ENCODE assay signal across 8 cellular contexts in genomic region chr20:37007898-37008649, GRCh38. TPM values are rescaled to one million over a fixed set of nuclear protein-coding genes. Genes with fewer than 3 reads are reported as not detected.
DNase-seq lines count a peak whose midpoint lies in the region; ATAC-seq and TF ChIP-seq lines count a peak whose summit lies in the region.

No MANE protein-coding gene starts in this region.

- peaks cover 27% of the 10 kb centered on the region for H3K4me1 ChIP-seq in OCI-LY3 (ENCODE audit: low read length)

- no peaks in the 10 kb centered on the region for H3K9me3 ChIP-seq in OCI-LY3 (ENCODE audit: insufficient read depth, low read length)

- H3K9ac ChIP-seq in OCI-LY3 (ENCODE audit: low read length): no peak overlapping the region

- H3K27ac ChIP-seq in OCI-LY3 (ENCODE audit: low read length): peak overlapping the region; percentile 25

- 0 out of 2 replicates have a peak, but pooled peaks cover 7% of the 10 kb centered on the region for H4K20me1 ChIP-seq in OCI-LY3 (ENCODE audit: insufficient read depth, low read length)

- H3K9me3 Mint-ChIP-seq in effector memory CD8-positive, alpha-beta T cell: no peaks in the 10 kb centered on the region

- DNase-seq in activated gamma-delta T cell treated with Interleukin-2 at 50 U/mL for 16 hours (peak; percentile 19), activated gamma-delta T cell (lab: John Stamatoyannopoulos, UW) (no peak), renal cortical epithelial cell (ENCODE audit: low read depth) (peak; percentile 60), OCI-M2 (lab: John Stamatoyannopoulos, UW; ENCODE audit: unreplicated experiment) (no peak)
- peak; percentile 21 to 41 (median 21) for DNase-seq in effector memory CD8-positive, alpha-beta T cell
- no peak for DNase-seq in stimulated activated CD4-positive, alpha-beta T cell treated with anti-CD3 and anti-CD28 coated beads, Interleukin-12 subunit alpha, Interleukin-12 subunit beta, amount 100 ng/mL, for 4 hours

- H3K27me3 ChIP-seq in OCI-LY3 (ENCODE audit: low read depth, low read length): no peaks in the 10 kb centered on the region

- H3K4me3 Mint-ChIP-seq in effector memory CD8-positive, alpha-beta T cell: peak overlapping the region; percentile 7 to 53

- TF ChIP-seq CTCF in OCI-LY3 (IDR thresholded peaks at IDR 0.05; ENCODE audit: low read depth, low read length): peak; percentile 67

- H3K36me3 ChIP-seq in OCI-LY3 (replicated peaks; ENCODE audit: low read depth, low read length): peaks cover 22% of the 10 kb centered on the region

- no peak overlapping the region for H2AFZ ChIP-seq in OCI-LY3 (ENCODE audit: low read depth, low read length)

- no peaks in the 10 kb centered on the region for H3K79me2 ChIP-seq in OCI-LY3 (ENCODE audit: low read length)

- H3K36me3 Mint-ChIP-seq in effector memory CD8-positive, alpha-beta T cell (ENCODE audit: insufficient read depth): peaks cover 20% of the 10 kb centered on the region

- no peak overlapping the region for H3K4me3 ChIP-seq in OCI-LY3 (ENCODE audit: low read length)

- peaks cover 9 to 10% of the 10 kb centered on the region in 2 donors for H3K4me1 Mint-ChIP-seq in effector memory CD8-positive, alpha-beta T cell (ENCODE audit: low read depth in 2 of 2)

- H3K4me2 ChIP-seq in OCI-LY3 (ENCODE audit: low read length): no peak overlapping the region

- peak; percentile 99 for ATAC-seq in effector memory CD8-positive, alpha-beta T cell (replicated peaks)
- no peak for ATAC-seq in HG03460 (IDR thresholded peaks at IDR 0.05; ENCODE audit: unreplicated experiment)

- no peaks in the 10 kb centered on the region for H3K27me3 Mint-ChIP-seq in effector memory CD8-positive, alpha-beta T cell

- peak overlapping the region; percentile 82 to 86 for H3K27ac Mint-ChIP-seq in effector memory CD8-positive, alpha-beta T cell

RNA-seq across cellular contexts. Expression of gene SAMHD1, which starts 56.6 kb away (rescaled TPM):
- total RNA-seq in renal cortical epithelial cell: 21.6 and 33.5 TPM in 2 replicates

Comparison
In these comparisons a context has a peak if more than half of its experiments do, and no peak if none do; other contexts are left out.
1. DNase-seq: peak in activated gamma-delta T cell treated with Interleukin-2 at 50 U/mL for 16 hours (single experiment), effector memory CD8-positive, alpha-beta T cell (3 of 3) and renal cortical epithelial cell (single experiment); none in activated gamma-delta T cell (single experiment), OCI-M2 (single experiment) and stimulated activated CD4-positive, alpha-beta T cell treated with anti-CD3 and anti-CD28 coated beads, Interleukin-12 subunit alpha, Interleukin-12 subunit beta, amount 100 ng/mL, for 4 hours (single experiment).